Comparison of ENCODE assay signal across 21 cellular contexts in the genomic region with DNA sequence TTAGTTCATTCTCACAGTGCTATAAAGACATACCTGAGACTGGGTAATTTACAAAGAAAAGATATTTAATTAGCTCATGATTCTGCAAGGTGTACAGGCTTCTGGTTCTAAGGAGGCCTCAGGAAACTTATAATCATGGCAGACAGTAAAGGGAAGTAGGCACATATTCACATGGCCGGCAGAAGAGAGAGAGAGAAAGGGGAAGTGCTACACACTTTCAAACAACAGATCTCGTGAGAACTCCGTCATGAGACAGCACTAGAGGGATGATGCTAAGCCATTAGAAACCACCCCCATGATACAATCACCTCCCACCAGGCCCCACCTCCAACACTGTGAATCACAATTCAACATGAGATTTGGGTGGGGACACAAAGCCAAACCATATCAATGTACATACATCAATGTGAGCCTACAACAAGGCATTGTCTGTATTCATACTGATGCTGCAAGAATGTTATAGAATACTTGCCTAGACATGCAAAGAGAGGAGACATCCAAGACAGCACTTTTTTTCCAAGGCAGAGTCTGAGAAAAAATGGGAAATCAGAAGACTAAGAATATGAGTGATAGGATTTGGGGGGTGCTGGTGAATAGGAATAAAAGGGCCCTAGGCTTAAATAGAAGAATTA.
"Had no signal": no experiment of that assay in that cellular context is flagged by ENCODE, and none has a peak within 500 bp of the region (broad histone marks: within the 10 kb centered on the region; RNA-seq: fewer than 3 reads in every experiment).

No MANE protein-coding gene starts in this region.

- H3K4me3 Mint-ChIP-seq: activated CD4-positive, alpha-beta memory T cell treated with anti-CD3 and anti-CD28 coated beads for 36 hours; activated naive CD4-positive, alpha-beta T cell treated with anti-CD3 and anti-CD28 coated beads for 36 hours; activated naive CD8-positive, alpha-beta T cell treated with anti-CD3 and anti-CD28 coated beads, Interleukin-2, amount 10 ng/mL, durations not matched to agents 7 days and 5 days; stimulated activated naive CD8-positive, alpha-beta T cell treated with anti-CD3 and anti-CD28 coated beads, Interleukin-15, Interleukin-2, amounts not matched to agents 100 ng/mL and 50 ng/mL, for 24 hours had no signal

- H3K9me3 ChIP-seq: breast epithelium, colonic mucosa, mucosa of descending colon, tibial artery had no signal

- DNase-seq: activated CD4-positive, alpha-beta memory T cell treated with anti-CD3 and anti-CD28 coated beads for 36 hours; activated CD4-positive, alpha-beta T cell treated with anti-CD3 and anti-CD28 coated beads for 48 hours; activated effector memory CD4-positive, alpha-beta T cell treated with Interleukin-2 at 50 U/mL for 16 hours; activated naive CD4-positive, alpha-beta T cell treated with anti-CD3 and anti-CD28 coated beads for 36 hours; activated naive CD8-positive, alpha-beta T cell treated with anti-CD3 and anti-CD28 coated beads, Interleukin-2, amount 10 ng/mL, durations not matched to agents 7 days and 5 days; activated T-cell treated with anti-CD3 and anti-CD28 coated beads, Interleukin-2, amount 50 U/mL, for 48 hours; amniotic stem cell; colonic mucosa; dorsolateral prefrontal cortex; left colon; mesendoderm; mucosa of descending colon; nucleus accumbens; right cardiac atrium; stimulated activated CD4-positive, alpha-beta T cell treated with anti-CD3 and anti-CD28 coated beads, Interleukin-12 subunit alpha, Interleukin-12 subunit beta, amount 100 ng/mL, for 4 hours; tibial artery had no signal

- H3K79me2 ChIP-seq: parathyroid adenoma had no signal

- ATAC-seq: left colon, mucosa of descending colon, right cardiac atrium had no signal

- H3K4me1 Mint-ChIP-seq: activated naive CD8-positive, alpha-beta T cell treated with anti-CD3 and anti-CD28 coated beads, Interleukin-2, amount 10 ng/mL, durations not matched to agents 7 days and 5 days had no signal

- H3K36me3 ChIP-seq: breast epithelium, colonic mucosa, tibial artery had no signal

- H3K9ac ChIP-seq: parathyroid adenoma had no signal

- FAIRE-seq: keratinocyte, urothelium cell line had no signal

- H3K27ac ChIP-seq: breast epithelium, colonic mucosa, dorsolateral prefrontal cortex, parathyroid adenoma, tibial artery had no signal

- H3K27ac Mint-ChIP-seq: activated CD4-positive, alpha-beta memory T cell treated with anti-CD3 and anti-CD28 coated beads for 36 hours; activated naive CD4-positive, alpha-beta T cell treated with anti-CD3 and anti-CD28 coated beads for 36 hours; activated naive CD8-positive, alpha-beta T cell treated with anti-CD3 and anti-CD28 coated beads, Interleukin-2, amount 10 ng/mL, durations not matched to agents 7 days and 5 days; stimulated activated naive CD8-positive, alpha-beta T cell treated with anti-CD3 and anti-CD28 coated beads, Interleukin-15, Interleukin-2, amounts not matched to agents 100 ng/mL and 50 ng/mL, for 24 hours had no signal

- H3K27me3 ChIP-seq: breast epithelium, colonic mucosa had no signal

- H3K4me3 ChIP-seq: breast epithelium, colonic mucosa, dorsolateral prefrontal cortex, mucosa of descending colon, tibial artery had no signal

- H3K36me3 Mint-ChIP-seq: activated naive CD8-positive, alpha-beta T cell treated with anti-CD3 and anti-CD28 coated beads, Interleukin-2, amount 10 ng/mL, durations not matched to agents 7 days and 5 days had no signal

- H2AFZ ChIP-seq: parathyroid adenoma had no signal

- H3K4me1 ChIP-seq: breast epithelium, colonic mucosa, parathyroid adenoma, tibial artery had no signal
